ENCODE assay signal across 1 cellular context in the genomic region with DNA sequence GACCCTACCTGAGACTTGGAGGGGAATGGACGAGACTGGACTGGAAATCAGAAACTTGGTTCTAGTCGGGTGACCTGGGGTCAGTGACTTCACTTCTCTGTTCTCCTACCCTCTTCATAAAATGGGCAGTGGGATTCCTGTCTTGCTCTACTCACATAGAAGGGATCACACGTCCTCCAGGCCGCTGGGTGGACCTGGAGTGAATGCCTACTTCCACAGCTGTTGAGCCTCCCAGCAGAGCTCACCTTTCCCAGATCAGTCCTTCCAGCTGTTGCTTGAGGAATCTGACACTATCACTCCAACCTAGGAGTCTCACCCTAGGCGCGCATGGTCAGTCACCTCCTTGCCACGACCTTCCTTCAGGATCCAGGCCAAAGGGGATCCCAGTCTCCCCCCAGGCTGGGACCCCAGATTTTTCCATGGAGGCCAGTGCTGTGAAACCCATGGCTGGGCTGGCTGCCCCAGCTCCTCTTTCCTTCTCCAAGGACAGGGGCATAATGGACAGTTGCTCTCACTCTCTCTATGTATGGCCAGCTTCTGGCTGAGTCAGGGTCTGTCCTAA.
TF ChIP-seq lines count a peak whose summit lies in the region.

No MANE protein-coding gene starts in this region.

TF ChIP-seq in endothelial cell of umbilical vein, 7 proteins besides CTCF, POLR2A, EP300 and RAD21:
- no peak for TF ChIP-seq GATA2 (IDR thresholded peaks at IDR 0.05; ENCODE audit: insufficient read depth, insufficient read length, low read depth, low read length)
- no peak for TF ChIP-seq EZH2 (IDR thresholded peaks at IDR 0.05; ENCODE audit: borderline replicate concordance, low read depth, low read length, severe bottlenecking)
- no peak for TF ChIP-seq FOS (IDR thresholded peaks at IDR 0.05; ENCODE audit: borderline replicate concordance, insufficient read depth, low read length)
- TF ChIP-seq MAX (IDR thresholded peaks at IDR 0.05; ENCODE audit: insufficient read depth, insufficient read length), result no peak
- TF ChIP-seq POLR2AphosphoS5 (IDR thresholded peaks at IDR 0.05; ENCODE audit: insufficient read depth, low read depth, low read length), result no peak
- no peak for TF ChIP-seq MYC (IDR thresholded peaks at IDR 0.05; ENCODE audit: low read depth, low read length)
- no peak for TF ChIP-seq JUN (IDR thresholded peaks at IDR 0.05; ENCODE audit: borderline replicate concordance, insufficient read depth, insufficient read length, low read depth)
TF ChIP-seq in endothelial cell of umbilical vein: peak in this region for 0.
